ENCODE assay signal across 21 cellular contexts in the genomic region with DNA sequence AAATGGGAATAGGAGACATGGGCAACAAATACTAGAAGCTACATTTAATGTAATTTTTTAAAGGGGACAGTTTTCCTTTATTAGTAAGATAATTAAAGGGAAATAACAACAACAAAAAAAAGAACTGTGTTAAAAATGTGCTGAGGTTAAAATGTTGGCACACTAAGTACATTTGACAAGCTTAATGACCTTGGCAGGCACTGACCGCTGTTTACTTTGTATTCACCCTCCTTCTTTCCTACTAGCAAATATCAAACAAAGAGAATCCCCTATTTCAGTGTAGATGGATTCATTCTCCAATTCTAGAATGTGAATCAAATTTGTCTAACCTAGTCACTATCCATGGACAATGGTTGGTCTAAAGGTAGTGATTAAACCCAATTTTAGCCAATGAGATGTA.
DNase-seq lines count a peak whose midpoint lies in the region; ATAC-seq and TF ChIP-seq lines count a peak whose summit lies in the region.
"Had no signal": no experiment of that assay in that cellular context is flagged by ENCODE, and none has a peak within 500 bp of the region (broad histone marks: within the 10 kb centered on the region; RNA-seq: fewer than 3 reads in every experiment).

No MANE protein-coding gene starts in this region.

- TF ChIP-seq CTCF in body of pancreas (IDR thresholded peaks at IDR 0.05), result no peak
- no peak for TF ChIP-seq CTCF in testis (IDR thresholded peaks at IDR 0.05)
- no peak for TF ChIP-seq CTCF in dorsolateral prefrontal cortex (IDR thresholded peaks at IDR 0.05 in 54 of 56, conservative IDR thresholded peaks at IDR 0.05 in 2 of 56; ENCODE audit: low read depth in 1 of 56, partially characterized antibody in 56 of 56)

- H3K9me3 ChIP-seq in body of pancreas, result no peaks in the 10 kb centered on the region
- H3K9me3 ChIP-seq in testis, result no peaks in the 10 kb centered on the region

- TF ChIP-seq POLR2A in body of pancreas (IDR thresholded peaks at IDR 0.05), result no peak
- no peak for TF ChIP-seq POLR2A in testis (IDR thresholded peaks at IDR 0.05)

- no peaks in the 10 kb centered on the region for H3K27me3 ChIP-seq in body of pancreas
- no peaks in the 10 kb centered on the region for H3K27me3 ChIP-seq in testis
- H3K27me3 ChIP-seq in dorsolateral prefrontal cortex, result peaks cover 0 to 3% (median 0%) of the 10 kb centered on the region in 45 donors

- no peak overlapping the region for H3K27ac Mint-ChIP-seq in activated CD4-positive, alpha-beta memory T cell treated with anti-CD3 and anti-CD28 coated beads, Interleukin-2, amount 10 ng/mL, durations not matched to agents 7 days and 5 days
- H3K27ac Mint-ChIP-seq: CD8-positive, alpha-beta T cell had no signal

- H3K4me1 ChIP-seq in body of pancreas (peaks cover 10% of the 10 kb centered on the region), testis (no peaks in the 10 kb centered on the region)

- POLR2A ChIA-PET in activated CD4-positive, alpha-beta memory T cell treated with anti-CD3 and anti-CD28 coated beads, Interleukin-2, amount 10 ng/mL, durations not matched to agents 7 days and 5 days (lab: Charles Lee), result no interaction called here

- H3K36me3 Mint-ChIP-seq in activated CD4-positive, alpha-beta memory T cell treated with anti-CD3 and anti-CD28 coated beads, Interleukin-2, amount 10 ng/mL, durations not matched to agents 7 days and 5 days (ENCODE audit: low read depth), result no peaks in the 10 kb centered on the region
- H3K36me3 Mint-ChIP-seq: CD8-positive, alpha-beta T cell; IgD-negative memory B cell had no signal

- H3K4me3 ChIP-seq in body of pancreas (no peak overlapping the region), testis (no peak overlapping the region), dorsolateral prefrontal cortex (no peak overlapping the region)
- H3K4me3 ChIP-seq: SK-N-MC had no signal

- CTCF ChIA-PET in activated CD4-positive, alpha-beta memory T cell treated with anti-CD3 and anti-CD28 coated beads, Interleukin-2, amount 10 ng/mL, durations not matched to agents 7 days and 5 days (lab: Charles Lee), result interaction anchor here (0.8 to 1.7 kb wide), 2 partner anchors 155 to 156 kb away, joined by 3 to 6 read pairs; no protein-coding TSS in a partner anchor

- WGBS in body of pancreas, 2 donors, result 21 to 25% methylated on average over 1 of the region's 1 CpG
- WGBS in testis, 2 donors, result 37 to 41% methylated on average over 1 of the region's 1 CpG

- no peak overlapping the region for H3K27ac ChIP-seq in body of pancreas
- no peak overlapping the region for H3K27ac ChIP-seq in testis
- no peak overlapping the region for H3K27ac ChIP-seq in dorsolateral prefrontal cortex
- H3K27ac ChIP-seq: SK-N-MC had no signal

- H3K27me3 Mint-ChIP-seq in activated CD4-positive, alpha-beta memory T cell treated with anti-CD3 and anti-CD28 coated beads, Interleukin-2, amount 10 ng/mL, durations not matched to agents 7 days and 5 days, result peaks cover 13% of the 10 kb centered on the region

- intact Hi-C loops in body of pancreas (cut with DNase I), result no loop called here
- intact Hi-C loops in testis (cut with DNase I; ENCODE audit: low total_unique reads), result no loop called here
- intact Hi-C loops in dorsolateral prefrontal cortex (cut with DNase I), result no loop called here

- peak; percentile 38 for ATAC-seq in body of pancreas
- ATAC-seq: CD8-positive, alpha-beta T cell; HCT116; Right ventricle myocardium inferior had no signal

- H3K36me3 ChIP-seq in body of pancreas (replicated peaks in 1 of 2; ENCODE audit: insufficient read depth in 1 of 2, low read depth in 2 of 2) (no peaks in the 10 kb centered on the region), testis (ENCODE audit: low read depth, missing control alignments) (no peaks in the 10 kb centered on the region)

- DNase-seq in COR-L47 (lab: John Stamatoyannopoulos, UW) (peak; percentile 49), NCI-H1092 treated with DMSO at 0.1 percent for 48 hours (lab: John Stamatoyannopoulos, UW) (peak; percentile 83), NCI-H748 (lab: John Stamatoyannopoulos, UW; ENCODE audit: unreplicated experiment) (peak; percentile 83), body of pancreas (peak in 2 of 4 donors; percentile 33 to 56), testis (no peak), dorsolateral prefrontal cortex (no peak)
- no peak for DNase-seq in activated CD4-positive, alpha-beta memory T cell treated with anti-CD3 and anti-CD28 coated beads, Interleukin-2, amount 10 ng/mL, durations not matched to agents 7 days and 5 days
- no peak for DNase-seq in stimulated activated CD4-positive, alpha-beta T cell treated with anti-CD3 and anti-CD28 coated beads, Interleukin-4, amount 100 ng/mL, for 24 hours
- DNase-seq: AML-193; C1 segment of cervical spinal cord; Calu3; CD8-positive, alpha-beta T cell; GDM1; Karpas-422; NCI-H1436 treated with DMSO at 0.1 percent for 48 hours; NCI-H446; NCI-H526 treated with DMSO at 0.1 percent for 48 hours had no signal

- H3K4me1 Mint-ChIP-seq in activated CD4-positive, alpha-beta memory T cell treated with anti-CD3 and anti-CD28 coated beads, Interleukin-2, amount 10 ng/mL, durations not matched to agents 7 days and 5 days, result peaks cover 15% of the 10 kb centered on the region
- H3K4me1 Mint-ChIP-seq: IgD-negative memory B cell had no signal

- H3K9me3 Mint-ChIP-seq in activated CD4-positive, alpha-beta memory T cell treated with anti-CD3 and anti-CD28 coated beads, Interleukin-2, amount 10 ng/mL, durations not matched to agents 7 days and 5 days, result no peaks in the 10 kb centered on the region
- H3K9me3 Mint-ChIP-seq: IgD-negative memory B cell had no signal

- no peak overlapping the region for H3K4me3 Mint-ChIP-seq in activated CD4-positive, alpha-beta memory T cell treated with anti-CD3 and anti-CD28 coated beads, Interleukin-2, amount 10 ng/mL, durations not matched to agents 7 days and 5 days
- H3K4me3 Mint-ChIP-seq: CD8-positive, alpha-beta T cell; IgD-negative memory B cell had no signal

Comparison
In these comparisons a context has a peak if more than half of its experiments do, and no peak if none do; other contexts are left out.
1. DNase-seq: peak in COR-L47 (single experiment), NCI-H1092 treated with DMSO at 0.1 percent for 48 hours (single experiment) and NCI-H748 (single experiment); none in activated CD4-positive, alpha-beta memory T cell treated with anti-CD3 and anti-CD28 coated beads, Interleukin-2, amount 10 ng/mL, durations not matched to agents 7 days and 5 days (single experiment), stimulated activated CD4-positive, alpha-beta T cell treated with anti-CD3 and anti-CD28 coated beads, Interleukin-4, amount 100 ng/mL, for 24 hours (single experiment), testis (single experiment) and dorsolateral prefrontal cortex (0 of 10).